Comparison of ENCODE assay signal across 10 cellular contexts in the genomic region with DNA sequence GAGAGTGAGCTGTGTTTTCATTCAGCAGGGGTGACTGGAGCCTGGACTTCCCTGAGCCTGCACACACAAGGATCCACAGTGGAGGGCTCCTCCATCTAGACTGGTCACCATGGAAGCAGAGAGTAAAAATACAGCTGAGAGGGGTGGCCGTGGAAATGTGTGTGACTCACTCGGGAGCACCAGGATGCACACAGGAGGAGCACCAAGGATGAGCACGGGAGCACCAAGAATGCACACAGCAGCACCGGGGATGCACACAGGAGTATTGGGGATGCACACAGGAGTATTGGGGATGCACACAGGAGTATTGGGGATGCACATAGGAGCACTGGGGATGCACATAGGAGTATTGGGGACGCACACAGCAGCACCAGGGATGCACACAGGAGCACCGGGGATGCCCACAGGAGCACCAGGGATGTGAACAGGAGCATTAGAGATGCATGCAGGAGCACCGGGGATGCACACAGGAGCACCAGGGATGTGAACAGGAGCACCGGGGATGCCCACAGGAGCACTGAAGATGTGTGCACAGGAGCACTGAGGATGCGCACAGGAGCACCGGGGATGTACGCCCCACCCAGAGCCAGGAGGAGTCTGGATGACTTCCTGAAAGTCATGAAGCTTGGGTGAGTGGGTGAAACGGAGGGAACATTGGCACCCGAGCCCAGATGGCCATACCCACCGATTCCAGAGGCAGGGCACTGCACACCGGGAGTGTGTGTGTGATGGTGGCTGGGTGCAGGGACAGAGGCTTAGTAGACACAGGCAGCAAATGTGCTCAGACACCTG.
"Had no signal": no experiment of that assay in that cellular context is flagged by ENCODE, and none has a peak within 500 bp of the region (broad histone marks: within the 10 kb centered on the region; RNA-seq: fewer than 3 reads in every experiment).

No MANE protein-coding gene starts in this region.

- H3K9ac ChIP-seq: GM23248 had no signal

- H3K36me3 ChIP-seq: HAP-1 had no signal

- DNase-seq: GM23248, GOT3, H7, H9, HCEC 1CT, HFFc6 had no signal

- ATAC-seq: GM23338, HCT116 had no signal

- H3K4me1 ChIP-seq: HAP-1 had no signal

- H2AFZ ChIP-seq: GM23248, GM23338 had no signal

- FAIRE-seq: H54 had no signal

- H3K4me2 ChIP-seq: GM23338 had no signal

- H3K9me3 ChIP-seq: HAP-1 had no signal

- H3K4me3 ChIP-seq: GM23248, GM23338, HAP-1 had no signal

- H3K27ac ChIP-seq: GM23248 had no signal
